ENCODE assay signal across 8 cellular contexts in genomic region chr1:169106095-169106920, GRCh38. TPM values are rescaled to one million over a fixed set of nuclear protein-coding genes. Genes with fewer than 3 reads are reported as not detected.
DNase-seq lines count a peak whose midpoint lies in the region; ATAC-seq and TF ChIP-seq lines count a peak whose summit lies in the region.

Gene ATP1B1 (plus strand): TSS chr1:169106690. CDS start chr1:169106830, 140 bp downstream.

- peaks cover under 1% of the 10 kb centered on the region for H3K36me3 Mint-ChIP-seq in endodermal cell (ENCODE audit: low read depth)

- peak within 1 kb of the TSS; percentile 96 for H3K27ac ChIP-seq in endodermal cell (ENCODE audit: low read depth, low read length)
- peak within 1 kb of the TSS; percentile 86 for H3K27ac ChIP-seq in mesodermal cell (ENCODE audit: low read depth, low read length, severe bottlenecking)

- H3K4me1 Mint-ChIP-seq in endodermal cell: peaks cover 48% of the 10 kb centered on the region

- peak; percentile 95 for DNase-seq in Caki2 (ENCODE audit: low read depth)
- peak; percentile 87 for DNase-seq in HT1080 (ENCODE audit: low read depth)
- DNase-seq in NOMO-1 treated with DMSO at 0.1 percent for 48 hours (lab: John Stamatoyannopoulos, UW; ENCODE audit: unreplicated experiment): peak; percentile 71
- peak; percentile 23 for DNase-seq in activated CD8-positive, alpha-beta memory T cell treated with anti-CD3 and anti-CD28 coated beads, Interleukin-2, amount 50 U/mL, for 1 hour (ENCODE audit: extremely low read depth)
- DNase-seq in endodermal cell: peak; percentile 97
- DNase-seq in stimulated activated CD8-positive, alpha-beta memory T cell treated with anti-CD3 and anti-CD28 coated beads, Interleukin-15, amount 100 ng/mL, for 4 hours (ENCODE audit: low read depth in 2 of 2): peak; percentile 44 to 62

- in situ Hi-C loops in Caki2 (cut with HindIII; ENCODE audit: low pct_unique_long_range_greater_than_20kb, low sequenced_read_pairs): no loop called here

- H3K4me3 Mint-ChIP-seq in endodermal cell: peak within 1 kb of the TSS; percentile 76

- TF ChIP-seq CTCF in endodermal cell (conservative IDR thresholded peaks at IDR 0.05): peak; percentile 62

- H3K4me3 ChIP-seq in endodermal cell (ENCODE audit: low read length): peak within 1 kb of the TSS; percentile 99
- H3K4me3 ChIP-seq in mesodermal cell (ENCODE audit: extremely low read depth, insufficient read depth, low read length, poor library complexity, severe bottlenecking): peak within 1 kb of the TSS; percentile 85

- H3K4me1 ChIP-seq in endodermal cell (ENCODE audit: control insufficient read depth, insufficient read depth, low read length) (peaks cover 10% of the 10 kb centered on the region), mesodermal cell (ENCODE audit: control insufficient read depth, insufficient read depth, low read length, poor library complexity, severe bottlenecking) (peaks cover 50% of the 10 kb centered on the region)

- H3K27me3 Mint-ChIP-seq in endodermal cell (ENCODE audit: insufficient read depth): no peaks in the 10 kb centered on the region

- peak; percentile 78 for ATAC-seq in GM21360 (IDR thresholded peaks at IDR 0.05; ENCODE audit: unreplicated experiment)

- WGBS in endodermal cell (ENCODE audit: insufficient coverage in 1 of 2, insufficient read length in 1 of 2), 2 experiments: 0% methylated on average over 13 to 85 of the region's 100 CpGs
- WGBS in mesodermal cell (ENCODE audit: insufficient coverage in 2 of 2), 2 experiments: 0 to 1% methylated on average over 35 to 53 of the region's 100 CpGs

- H3K27me3 ChIP-seq in endodermal cell (ENCODE audit: control insufficient read depth, insufficient read depth, low read length, poor library complexity, severe bottlenecking): peaks cover 20% of the 10 kb centered on the region

- no peaks in the 10 kb centered on the region for H3K9me3 ChIP-seq in endodermal cell (ENCODE audit: control insufficient read depth, low read length)
- no peaks in the 10 kb centered on the region for H3K9me3 ChIP-seq in mesodermal cell (ENCODE audit: control insufficient read depth, low read length)

- no peaks in the 10 kb centered on the region for H3K9me3 Mint-ChIP-seq in endodermal cell

- H3K36me3 ChIP-seq in endodermal cell (ENCODE audit: control insufficient read depth, insufficient read depth, low read length) (peaks cover 3% of the 10 kb centered on the region), mesodermal cell (ENCODE audit: control insufficient read depth, insufficient read depth, low read length) (peaks cover 2% of the 10 kb centered on the region)

- H3K27ac Mint-ChIP-seq in endodermal cell: peak within 1 kb of the TSS; percentile 90

- peak within 1 kb of the TSS; percentile 81 for H3K9ac ChIP-seq in endodermal cell (ENCODE audit: extremely low read depth, low read length, poor library complexity, severe bottlenecking)

RNA-seq across cellular contexts. Expression of gene ATP1B1, which starts in this region (rescaled TPM):
- total RNA-seq in Caki2 (2014; rRNA removed; shearing (Covaris generic); ENCODE audit: low replicate concordance): 115 and 153 TPM in 2 replicates
- total RNA-seq in HT1080 (2014; rRNA removed; shearing (Covaris generic)): 23.1 and 35.9 TPM in 2 replicates
- polyA plus RNA-seq in HT1080 (2015; cell fraction: cytosol; rRNA removed): 38.9 and 43.2 TPM in 2 replicates
- 48.0 and 49.1 TPM in 2 replicates for polyA plus RNA-seq in HT1080 (2015; cell fraction: nucleus; rRNA removed)
- total RNA-seq in endodermal cell: 10 to 100 TPM; 49.9 to 56.3 TPM
- 68.1 TPM for polyA plus RNA-seq in endodermal cell (2013, experiment 1 of 2)
- polyA plus RNA-seq in endodermal cell (2013, experiment 2 of 2): 67.6 TPM
- polyA plus RNA-seq in mesodermal cell (2013, experiment 1 of 2): 110 TPM
- 121 TPM for polyA plus RNA-seq in mesodermal cell (2013, experiment 2 of 2)

Comparison
In these comparisons a context has a peak if more than half of its experiments do, and no peak if none do; other contexts are left out.
1. Peak in every context shown above with its lines: DNase-seq, ATAC-seq, H3K4me3 ChIP-seq and H3K27ac ChIP-seq.
2. DNase-seq: peak in every context shown above with its lines; median percentile 97 in endodermal cell; 95 in Caki2; 87 in HT1080; 71 in NOMO-1 treated with DMSO at 0.1 percent for 48 hours; 53 in stimulated activated CD8-positive, alpha-beta memory T cell treated with anti-CD3 and anti-CD28 coated beads, Interleukin-15, amount 100 ng/mL, for 4 hours; 23 in activated CD8-positive, alpha-beta memory T cell treated with anti-CD3 and anti-CD28 coated beads, Interleukin-2, amount 50 U/mL, for 1 hour.